14 cellular contexts compared by ENCODE assay signal in genomic region chr14:63203015-63203414, GRCh38. TPM values are rescaled to one million over a fixed set of nuclear protein-coding genes. Genes with fewer than 3 reads are reported as not detected.
"Had no signal": no experiment of that assay in that cellular context is flagged by ENCODE, and none has a peak within 500 bp of the region (broad histone marks: within the 10 kb centered on the region; RNA-seq: fewer than 3 reads in every experiment).

No MANE protein-coding gene starts in this region.

- ATAC-seq: activated CD4-positive, CD25-positive, alpha-beta regulatory T cell treated with anti-CD3 and anti-CD28 coated beads, Interleukin-2, amount 50 U/mL, for 24 hours; naive thymus-derived CD8-positive, alpha-beta T cell had no signal

- H3K4me3 ChIP-seq: lung had no signal

- DNase-seq: activated gamma-delta T cell; activated naive CD8-positive, alpha-beta T cell treated with anti-CD3 and anti-CD28 coated beads for 36 hours; activated T-cell treated with anti-CD3 and anti-CD28 coated beads, Interleukin-2, amount 50 U/mL, for 24 hours; anterior cingulate cortex; foreskin melanocyte; hippocampal formation; kidney glomerular epithelial cell; naive thymus-derived CD8-positive, alpha-beta T cell; SHP77 treated with DMSO at 0.1 percent for 48 hours; stimulated activated CD4-positive, alpha-beta T cell treated with anti-CD3 and anti-CD28 coated beads, Interleukin-15, amount 100 ng/mL, for 24 hours; stimulated activated CD4-positive, alpha-beta T cell treated with anti-CD3 and anti-CD28 coated beads, Interleukin-4, amount 100 ng/mL, for 24 hours had no signal

RNA-seq across cellular contexts. Expression of gene RHOJ, which starts 1.2 kb away (rescaled TPM):
- total RNA-seq: activated naive CD8-positive, alpha-beta T cell treated with anti-CD3 and anti-CD28 coated beads for 36 hours; bronchial epithelial cell; naive thymus-derived CD8-positive, alpha-beta T cell had no signal
- polyA plus RNA-seq: naive thymus-derived CD8-positive, alpha-beta T cell had no signal
